ENCODE assay signal across 9 cellular contexts in the genomic region with DNA sequence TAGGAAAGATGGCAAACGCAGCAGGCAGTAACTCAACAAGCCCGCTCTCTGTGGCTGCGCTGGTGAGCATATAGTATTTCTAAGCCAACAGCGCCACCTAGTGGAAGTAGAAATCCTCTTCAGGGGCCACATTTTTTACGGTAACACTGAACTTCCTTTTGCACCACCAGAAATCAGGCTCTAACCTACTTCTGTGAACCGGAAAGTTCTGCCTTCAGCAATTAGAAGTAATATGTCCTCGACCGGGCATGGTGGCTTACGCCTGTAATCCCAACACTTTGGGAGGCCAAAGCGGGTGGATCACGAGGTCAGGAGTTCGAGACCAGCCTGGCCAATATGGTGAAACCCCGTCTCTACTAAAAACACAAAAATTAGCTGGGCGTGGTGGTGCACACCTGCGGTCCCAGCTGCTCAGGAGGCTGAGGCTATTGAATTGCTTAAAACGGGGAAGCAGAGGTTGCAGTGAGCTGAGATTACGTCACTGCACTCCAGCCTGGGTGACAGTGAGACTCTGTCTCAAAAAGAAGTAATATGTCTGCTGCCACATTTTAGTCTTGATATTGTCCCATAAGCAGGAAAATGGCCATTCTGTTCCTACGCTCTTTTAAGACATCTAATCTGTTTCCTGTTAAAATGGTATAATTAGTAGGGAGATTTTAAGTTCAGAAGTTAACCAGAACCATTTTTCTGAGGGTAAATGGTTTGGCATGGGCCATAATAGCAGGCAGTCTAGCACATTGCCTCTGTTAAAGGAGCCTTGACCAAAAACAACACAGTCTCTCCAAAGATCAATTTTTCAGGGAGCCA. TPM values are rescaled to one million over a fixed set of nuclear protein-coding genes. Genes with fewer than 3 reads are reported as not detected.
DNase-seq lines count a peak whose midpoint lies in the region; ATAC-seq and TF ChIP-seq lines count a peak whose summit lies in the region.
"Had no signal": no experiment of that assay in that cellular context is flagged by ENCODE, and none has a peak within 500 bp of the region (broad histone marks: within the 10 kb centered on the region; RNA-seq: fewer than 3 reads in every experiment).

No MANE protein-coding gene starts in this region.

- WGBS in trophoblast cell (ENCODE audit: extremely low coverage, insufficient coverage, insufficient read length): no CpG with 5 or more reads among the region's 18 CpGs

- no peaks in the 10 kb centered on the region for H3K36me3 ChIP-seq in trophoblast cell (ENCODE audit: control insufficient read depth in 1 of 2, insufficient read depth in 2 of 2, low read length in 2 of 2)

- no peak overlapping the region for H2AFZ ChIP-seq in trophoblast cell (ENCODE audit: insufficient read depth, low read length, poor library complexity)

- no peaks in the 10 kb centered on the region for H3K27me3 ChIP-seq in trophoblast cell (ENCODE audit: insufficient read depth, low read length)

- H3K27ac Mint-ChIP-seq in activated naive CD4-positive, alpha-beta T cell treated with anti-CD3 and anti-CD28 coated beads, Interleukin-2, amount 50 U/mL, for 72 hours: peak overlapping the region; percentile 6 to 8
- H3K27ac Mint-ChIP-seq in type B pancreatic cell: peak overlapping the region; percentile 17

- no peak overlapping the region for H4K91ac ChIP-seq in trophoblast cell (ENCODE audit: low read depth, low read length)

- no peak overlapping the region for H3K14ac ChIP-seq in trophoblast cell (ENCODE audit: low read length)

- peak overlapping the region; percentile 79 for H3K4me2 ChIP-seq in trophoblast cell (ENCODE audit: low read length)

- no peaks in the 10 kb centered on the region for H3K9me3 ChIP-seq in trophoblast cell (ENCODE audit: insufficient read depth, low read depth, low read length)

- peak; percentile 94 for TF ChIP-seq CTCF in type B pancreatic cell (conservative IDR thresholded peaks at IDR 0.05)

- ATAC-seq in GM21786 (IDR thresholded peaks at IDR 0.05; ENCODE audit: unreplicated experiment): peak; percentile 66
- ATAC-seq in SK-N-SH treated with all-trans-retinoic acid at 6 μM for 48 hours: peak; percentile 96
- ATAC-seq in activated naive CD4-positive, alpha-beta T cell treated with anti-CD3 and anti-CD28 coated beads, Interleukin-2, amount 50 U/mL, for 72 hours: peak; percentile 86 to 89
- ATAC-seq in Right ventricle myocardium superior (ENCODE audit: poor library complexity): peak; percentile 97

- peak overlapping the region; percentile 80 for H3K4me3 Mint-ChIP-seq in type B pancreatic cell

- peaks cover 6% of the 10 kb centered on the region for H3K4me1 Mint-ChIP-seq in type B pancreatic cell (ENCODE audit: unreplicated experiment)

- no peak overlapping the region for H3K4ac ChIP-seq in trophoblast cell (ENCODE audit: low read depth, low read length)

- H2BK12ac ChIP-seq in trophoblast cell (ENCODE audit: low read length): no peak overlapping the region

- no peak overlapping the region for H3K9ac ChIP-seq in trophoblast cell (ENCODE audit: low read length)

- peaks cover 52% of the 10 kb centered on the region for H3K27me3 Mint-ChIP-seq in type B pancreatic cell

- no peak overlapping the region for H4K8ac ChIP-seq in trophoblast cell (ENCODE audit: low read depth, low read length)

- H3K18ac ChIP-seq in trophoblast cell (ENCODE audit: low read length): no peak overlapping the region

- no peak overlapping the region for H2BK5ac ChIP-seq in trophoblast cell (ENCODE audit: low read depth, low read length, poor library complexity)

- no peaks in the 10 kb centered on the region for H3K36me3 Mint-ChIP-seq in activated naive CD4-positive, alpha-beta T cell treated with anti-CD3 and anti-CD28 coated beads, Interleukin-2, amount 50 U/mL, for 72 hours
- H3K36me3 Mint-ChIP-seq in type B pancreatic cell: no peaks in the 10 kb centered on the region

- H3K4me3 ChIP-seq in trophoblast cell (ENCODE audit: low read depth, low read length): no peak overlapping the region

- no peaks in the 10 kb centered on the region for H3K9me3 Mint-ChIP-seq in activated naive CD4-positive, alpha-beta T cell treated with anti-CD3 and anti-CD28 coated beads, Interleukin-2, amount 50 U/mL, for 72 hours
- no peaks in the 10 kb centered on the region for H3K9me3 Mint-ChIP-seq in type B pancreatic cell

- no peak overlapping the region for H3K27ac ChIP-seq in trophoblast cell (ENCODE audit: low read depth, low read length)

- H3K79me2 ChIP-seq in trophoblast cell (ENCODE audit: control insufficient read depth, insufficient read depth, low read length, poor library complexity): no peaks in the 10 kb centered on the region

- intact Hi-C loops in Right ventricle myocardium superior (cut with DNase I): no loop called here

- H3K79me1 ChIP-seq in trophoblast cell (ENCODE audit: low read length): no peaks in the 10 kb centered on the region

- no peak overlapping the region for H4K12ac ChIP-seq in trophoblast cell (ENCODE audit: low read depth, low read length)

- DNase-seq in DMS 273 treated with DMSO at 0.1 percent for 48 hours (lab: John Stamatoyannopoulos, UW): peak; percentile 16
- DNase-seq in MV-4-11 (lab: John Stamatoyannopoulos, UW): peak; percentile 78
- peak; percentile 65 to 75 for DNase-seq in activated naive CD4-positive, alpha-beta T cell treated with anti-CD3 and anti-CD28 coated beads, Interleukin-2, amount 50 U/mL, for 72 hours (ENCODE audit: low spot score in 2 of 2)
- peak; percentile 75 for DNase-seq in Right ventricle myocardium superior
- peak; percentile 67 to 92 for DNase-seq in trophoblast cell
- peak; percentile 77 for DNase-seq in type B pancreatic cell (ENCODE audit: extremely low spot score, unreplicated experiment)

- no peak overlapping the region for H3K23ac ChIP-seq in trophoblast cell (ENCODE audit: low read length)

- H3K4me1 ChIP-seq in trophoblast cell (ENCODE audit: control insufficient read depth in 1 of 2, insufficient read depth in 2 of 2, low read length in 2 of 2): peaks cover 1 to 2% of the 10 kb centered on the region in 2 experiments

- H2BK120ac ChIP-seq in trophoblast cell (ENCODE audit: insufficient read depth, low read length, poor library complexity): no peak overlapping the region

- no peak overlapping the region for H2AK5ac ChIP-seq in trophoblast cell (ENCODE audit: low read length)

TF ChIP-seq in SK-N-SH treated with all-trans-retinoic acid at 6 μM for 48 hours, 23 proteins besides CTCF, POLR2A, EP300 and RAD21:
- TF ChIP-seq ISL1 (CRISPR knock-in tag; IDR thresholded peaks at IDR 0.05): no peak
- TF ChIP-seq ZNF565 (CRISPR knock-in tag; conservative IDR thresholded peaks at IDR 0.05; ENCODE audit: low read depth): no peak
- no peak for TF ChIP-seq GLIS3 (CRISPR knock-in tag; IDR thresholded peaks at IDR 0.05)
- no peak for TF ChIP-seq TOX (CRISPR knock-in tag; IDR thresholded peaks at IDR 0.05; ENCODE audit: borderline replicate concordance)
- no peak for TF ChIP-seq SNAI2 (CRISPR knock-in tag; IDR thresholded peaks at IDR 0.05)
- TF ChIP-seq ZFP30 (CRISPR knock-in tag; IDR thresholded peaks at IDR 0.05): no peak
- TF ChIP-seq, protein P1, sequence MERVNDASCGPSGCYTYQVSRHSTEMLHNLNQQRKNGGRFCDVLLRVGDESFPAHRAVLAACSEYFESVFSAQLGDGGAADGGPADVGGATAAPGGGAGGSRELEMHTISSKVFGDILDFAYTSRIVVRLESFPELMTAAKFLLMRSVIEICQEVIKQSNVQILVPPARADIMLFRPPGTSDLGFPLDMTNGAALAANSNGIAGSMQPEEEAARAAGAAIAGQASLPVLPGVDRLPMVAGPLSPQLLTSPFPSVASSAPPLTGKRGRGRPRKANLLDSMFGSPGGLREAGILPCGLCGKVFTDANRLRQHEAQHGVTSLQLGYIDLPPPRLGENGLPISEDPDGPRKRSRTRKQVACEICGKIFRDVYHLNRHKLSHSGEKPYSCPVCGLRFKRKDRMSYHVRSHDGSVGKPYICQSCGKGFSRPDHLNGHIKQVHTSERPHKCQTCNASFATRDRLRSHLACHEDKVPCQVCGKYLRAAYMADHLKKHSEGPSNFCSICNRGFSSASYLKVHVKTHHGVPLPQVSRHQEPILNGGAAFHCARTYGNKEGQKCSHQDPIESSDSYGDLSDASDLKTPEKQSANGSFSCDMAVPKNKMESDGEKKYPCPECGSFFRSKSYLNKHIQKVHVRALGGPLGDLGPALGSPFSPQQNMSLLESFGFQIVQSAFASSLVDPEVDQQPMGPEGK (CRISPR knock-in tag; IDR thresholded peaks at IDR 0.05; ENCODE audit: borderline replicate concordance): no peak
- no peak for TF ChIP-seq ZC3H10 (CRISPR knock-in tag; IDR thresholded peaks at IDR 0.05)
- TF ChIP-seq, protein P2, sequence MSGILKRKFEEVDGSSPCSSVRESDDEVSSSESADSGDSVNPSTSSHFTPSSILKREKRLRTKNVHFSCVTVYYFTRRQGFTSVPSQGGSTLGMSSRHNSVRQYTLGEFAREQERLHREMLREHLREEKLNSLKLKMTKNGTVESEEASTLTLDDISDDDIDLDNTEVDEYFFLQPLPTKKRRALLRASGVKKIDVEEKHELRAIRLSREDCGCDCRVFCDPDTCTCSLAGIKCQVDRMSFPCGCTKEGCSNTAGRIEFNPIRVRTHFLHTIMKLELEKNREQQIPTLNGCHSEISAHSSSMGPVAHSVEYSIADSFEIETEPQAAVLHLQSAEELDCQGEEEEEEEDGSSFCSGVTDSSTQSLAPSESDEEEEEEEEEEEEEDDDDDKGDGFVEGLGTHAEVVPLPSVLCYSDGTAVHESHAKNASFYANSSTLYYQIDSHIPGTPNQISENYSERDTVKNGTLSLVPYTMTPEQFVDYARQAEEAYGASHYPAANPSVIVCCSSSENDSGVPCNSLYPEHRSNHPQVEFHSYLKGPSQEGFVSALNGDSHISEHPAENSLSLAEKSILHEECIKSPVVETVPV (CRISPR knock-in tag; IDR thresholded peaks at IDR 0.05): no peak
- no peak for TF ChIP-seq BACH2 (CRISPR knock-in tag; IDR thresholded peaks at IDR 0.05; ENCODE audit: borderline replicate concordance)
TF ChIP-seq in SK-N-SH treated with all-trans-retinoic acid at 6 μM for 48 hours: peak in this region for 0.

RNA-seq across cellular contexts. Expression of a gene that starts 26.7 kb away (rescaled TPM):
- not detected for total RNA-seq in activated naive CD4-positive, alpha-beta T cell treated with anti-CD3 and anti-CD28 coated beads, Interleukin-2, amount 50 U/mL, for 72 hours
- total RNA-seq in Right ventricle myocardium superior (not detected), type B pancreatic cell (ENCODE audit: low replicate concordance) (not detected in 2 replicates)
- not detected in 2 replicates for polyA plus RNA-seq in trophoblast cell (2013)
- total RNA-seq: urinary bladder had no signal
- polyA plus RNA-seq: urinary bladder had no signal

RNA-seq across cellular contexts. Expression of a gene that starts 56.6 kb away (rescaled TPM):
- total RNA-seq in activated naive CD4-positive, alpha-beta T cell treated with anti-CD3 and anti-CD28 coated beads, Interleukin-2, amount 50 U/mL, for 72 hours: not detected
- total RNA-seq in Right ventricle myocardium superior: not detected
- not detected in 2 replicates for polyA plus RNA-seq in trophoblast cell (2013)
- not detected in 2 replicates for total RNA-seq in type B pancreatic cell (ENCODE audit: low replicate concordance)
- total RNA-seq: urinary bladder had no signal

Comparison
In these comparisons a context has a peak if more than half of its experiments do, and no peak if none do; other contexts are left out.
1. DNase-seq: peak in every context shown above with its lines; median percentile 80 in trophoblast cell; 78 in MV-4-11; 77 in type B pancreatic cell; 75 in Right ventricle myocardium superior; 70 in activated naive CD4-positive, alpha-beta T cell treated with anti-CD3 and anti-CD28 coated beads, Interleukin-2, amount 50 U/mL, for 72 hours; 16 in DMS 273 treated with DMSO at 0.1 percent for 48 hours.